1 cellular context compared by ENCODE assay signal in the genomic region with DNA sequence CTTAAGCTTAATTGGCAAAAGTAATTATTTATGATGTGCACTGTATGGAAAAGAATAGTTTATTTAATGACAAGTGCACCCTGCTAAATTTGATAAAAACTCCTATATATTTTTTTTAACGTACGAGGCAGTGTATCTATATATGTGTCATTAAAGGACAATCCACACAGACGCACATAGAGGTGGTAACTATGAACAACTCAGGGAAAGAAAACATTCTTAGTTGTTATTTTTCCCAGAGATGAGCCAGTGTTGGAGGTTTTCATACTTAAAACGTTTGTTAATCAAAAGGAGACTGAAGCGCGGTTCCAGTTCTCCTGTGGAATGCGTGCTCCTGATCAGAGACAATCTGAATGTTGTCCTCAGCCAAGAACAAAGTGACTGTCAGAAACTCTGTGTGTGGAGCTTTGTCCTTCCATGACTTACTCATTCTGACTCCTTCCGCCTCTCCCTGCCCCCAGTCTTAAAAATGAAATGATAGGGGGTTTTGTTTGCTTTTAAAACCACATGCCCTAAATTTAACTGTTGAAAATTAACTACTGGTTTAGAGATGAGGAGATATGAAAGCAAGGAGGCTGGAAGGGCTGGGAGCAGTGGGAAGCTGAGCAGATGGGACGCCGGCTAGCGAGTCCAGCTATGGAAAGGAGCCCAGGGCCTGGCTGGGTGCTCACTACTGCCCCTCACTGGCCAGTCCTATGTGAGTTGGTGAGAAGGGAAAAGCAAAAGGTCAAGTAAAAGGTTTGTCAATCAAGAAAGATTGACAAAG.
TF ChIP-seq lines count a peak whose summit lies in the region.

No MANE protein-coding gene starts in this region.

TF ChIP-seq in HepG2, 621 proteins besides CTCF, POLR2A, EP300 and RAD21 (continued from another document and continues in another):
- TF ChIP-seq ZNF318 (CRISPR knock-in tag; IDR thresholded peaks at IDR 0.05) (no peak), RARA (CRISPR knock-in tag; IDR thresholded peaks at IDR 0.05) (no peak), DMAP1 (CRISPR knock-in tag; IDR thresholded peaks at IDR 0.05) (no peak), NR2F2 (IDR thresholded peaks at IDR 0.05; ENCODE audit: borderline replicate concordance, low read depth) (no peak), HNF4A (CRISPR knock-in tag; IDR thresholded peaks at IDR 0.05) (no peak), ZNF768 (CRISPR knock-in tag; IDR thresholded peaks at IDR 0.05) (no peak), MXD3 (CRISPR knock-in tag; IDR thresholded peaks at IDR 0.05) (no peak), MXD1 (CRISPR knock-in tag; IDR thresholded peaks at IDR 0.05) (no peak), KMT2A (CRISPR knock-in tag; IDR thresholded peaks at IDR 0.05) (no peak), ZFP36 (IDR thresholded peaks at IDR 0.05; ENCODE audit: borderline replicate concordance, low read depth, low read length, partially characterized antibody) (no peak), ESRRA (CRISPR knock-in tag; IDR thresholded peaks at IDR 0.05; ENCODE audit: low read depth) (0 out of 2 replicates have a peak, but pooled peaks have one; percentile 19), CEBPG (CRISPR knock-in tag; IDR thresholded peaks at IDR 0.05) (0 out of 2 replicates have a peak, but pooled peaks have one; percentile 4), ZNF274 (CRISPR knock-in tag; IDR thresholded peaks at IDR 0.05) (no peak), GATAD2A (CRISPR knock-in tag; IDR thresholded peaks at IDR 0.05) (peak; percentile 74; the same call in 1 of the 2 replicates), ZNF530 (CRISPR knock-in tag; IDR thresholded peaks at IDR 0.05; ENCODE audit: low read depth) (no peak), ZBTB25 (CRISPR knock-in tag; IDR thresholded peaks at IDR 0.05) (no peak)
- TF ChIP-seq, protein P1, sequence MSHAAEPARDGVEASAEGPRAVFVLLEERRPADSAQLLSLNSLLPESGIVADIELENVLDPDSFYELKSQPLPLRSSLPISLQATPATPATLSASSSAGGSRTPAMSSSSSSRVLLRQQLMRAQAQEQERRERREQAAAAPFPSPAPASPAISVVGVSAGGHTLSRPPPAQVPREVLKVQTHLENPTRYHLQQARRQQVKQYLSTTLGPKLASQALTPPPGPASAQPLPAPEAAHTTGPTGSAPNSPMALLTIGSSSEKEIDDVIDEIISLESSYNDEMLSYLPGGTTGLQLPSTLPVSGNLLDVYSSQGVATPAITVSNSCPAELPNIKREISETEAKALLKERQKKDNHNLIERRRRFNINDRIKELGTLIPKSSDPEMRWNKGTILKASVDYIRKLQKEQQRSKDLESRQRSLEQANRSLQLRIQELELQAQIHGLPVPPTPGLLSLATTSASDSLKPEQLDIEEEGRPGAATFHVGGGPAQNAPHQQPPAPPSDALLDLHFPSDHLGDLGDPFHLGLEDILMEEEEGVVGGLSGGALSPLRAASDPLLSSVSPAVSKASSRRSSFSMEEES (CRISPR knock-in tag; IDR thresholded peaks at IDR 0.05) = peak; percentile 63
- TF ChIP-seq, protein P2, sequence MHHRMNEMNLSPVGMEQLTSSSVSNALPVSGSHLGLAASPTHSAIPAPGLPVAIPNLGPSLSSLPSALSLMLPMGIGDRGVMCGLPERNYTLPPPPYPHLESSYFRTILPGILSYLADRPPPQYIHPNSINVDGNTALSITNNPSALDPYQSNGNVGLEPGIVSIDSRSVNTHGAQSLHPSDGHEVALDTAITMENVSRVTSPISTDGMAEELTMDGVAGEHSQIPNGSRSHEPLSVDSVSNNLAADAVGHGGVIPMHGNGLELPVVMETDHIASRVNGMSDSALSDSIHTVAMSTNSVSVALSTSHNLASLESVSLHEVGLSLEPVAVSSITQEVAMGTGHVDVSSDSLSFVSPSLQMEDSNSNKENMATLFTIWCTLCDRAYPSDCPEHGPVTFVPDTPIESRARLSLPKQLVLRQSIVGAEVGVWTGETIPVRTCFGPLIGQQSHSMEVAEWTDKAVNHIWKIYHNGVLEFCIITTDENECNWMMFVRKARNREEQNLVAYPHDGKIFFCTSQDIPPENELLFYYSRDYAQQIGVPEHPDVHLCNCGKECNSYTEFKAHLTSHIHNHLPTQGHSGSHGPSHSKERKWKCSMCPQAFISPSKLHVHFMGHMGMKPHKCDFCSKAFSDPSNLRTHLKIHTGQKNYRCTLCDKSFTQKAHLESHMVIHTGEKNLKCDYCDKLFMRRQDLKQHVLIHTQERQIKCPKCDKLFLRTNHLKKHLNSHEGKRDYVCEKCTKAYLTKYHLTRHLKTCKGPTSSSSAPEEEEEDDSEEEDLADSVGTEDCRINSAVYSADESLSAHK (CRISPR knock-in tag; IDR thresholded peaks at IDR 0.05; ENCODE audit: borderline replicate concordance) = no peak
- TF ChIP-seq, protein P3, sequence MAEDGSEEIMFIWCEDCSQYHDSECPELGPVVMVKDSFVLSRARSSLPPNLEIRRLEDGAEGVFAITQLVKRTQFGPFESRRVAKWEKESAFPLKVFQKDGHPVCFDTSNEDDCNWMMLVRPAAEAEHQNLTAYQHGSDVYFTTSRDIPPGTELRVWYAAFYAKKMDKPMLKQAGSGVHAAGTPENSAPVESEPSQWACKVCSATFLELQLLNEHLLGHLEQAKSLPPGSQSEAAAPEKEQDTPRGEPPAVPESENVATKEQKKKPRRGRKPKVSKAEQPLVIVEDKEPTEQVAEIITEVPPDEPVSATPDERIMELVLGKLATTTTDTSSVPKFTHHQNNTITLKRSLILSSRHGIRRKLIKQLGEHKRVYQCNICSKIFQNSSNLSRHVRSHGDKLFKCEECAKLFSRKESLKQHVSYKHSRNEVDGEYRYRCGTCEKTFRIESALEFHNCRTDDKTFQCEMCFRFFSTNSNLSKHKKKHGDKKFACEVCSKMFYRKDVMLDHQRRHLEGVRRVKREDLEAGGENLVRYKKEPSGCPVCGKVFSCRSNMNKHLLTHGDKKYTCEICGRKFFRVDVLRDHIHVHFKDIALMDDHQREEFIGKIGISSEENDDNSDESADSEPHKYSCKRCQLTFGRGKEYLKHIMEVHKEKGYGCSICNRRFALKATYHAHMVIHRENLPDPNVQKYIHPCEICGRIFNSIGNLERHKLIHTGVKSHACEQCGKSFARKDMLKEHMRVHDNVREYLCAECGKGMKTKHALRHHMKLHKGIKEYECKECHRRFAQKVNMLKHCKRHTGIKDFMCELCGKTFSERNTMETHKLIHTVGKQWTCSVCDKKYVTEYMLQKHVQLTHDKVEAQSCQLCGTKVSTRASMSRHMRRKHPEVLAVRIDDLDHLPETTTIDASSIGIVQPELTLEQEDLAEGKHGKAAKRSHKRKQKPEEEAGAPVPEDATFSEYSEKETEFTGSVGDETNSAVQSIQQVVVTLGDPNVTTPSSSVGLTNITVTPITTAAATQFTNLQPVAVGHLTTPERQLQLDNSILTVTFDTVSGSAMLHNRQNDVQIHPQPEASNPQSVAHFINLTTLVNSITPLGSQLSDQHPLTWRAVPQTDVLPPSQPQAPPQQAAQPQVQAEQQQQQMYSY (CRISPR knock-in tag; IDR thresholded peaks at IDR 0.05) = no peak
- TF ChIP-seq, protein P4, sequence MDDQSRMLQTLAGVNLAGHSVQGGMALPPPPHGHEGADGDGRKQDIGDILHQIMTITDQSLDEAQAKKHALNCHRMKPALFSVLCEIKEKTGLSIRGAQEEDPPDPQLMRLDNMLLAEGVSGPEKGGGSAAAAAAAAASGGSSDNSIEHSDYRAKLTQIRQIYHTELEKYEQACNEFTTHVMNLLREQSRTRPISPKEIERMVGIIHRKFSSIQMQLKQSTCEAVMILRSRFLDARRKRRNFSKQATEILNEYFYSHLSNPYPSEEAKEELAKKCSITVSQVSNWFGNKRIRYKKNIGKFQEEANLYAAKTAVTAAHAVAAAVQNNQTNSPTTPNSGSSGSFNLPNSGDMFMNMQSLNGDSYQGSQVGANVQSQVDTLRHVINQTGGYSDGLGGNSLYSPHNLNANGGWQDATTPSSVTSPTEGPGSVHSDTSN (CRISPR knock-in tag; IDR thresholded peaks at IDR 0.05; ENCODE audit: borderline replicate concordance) = no peak
- TF ChIP-seq, protein P5, sequence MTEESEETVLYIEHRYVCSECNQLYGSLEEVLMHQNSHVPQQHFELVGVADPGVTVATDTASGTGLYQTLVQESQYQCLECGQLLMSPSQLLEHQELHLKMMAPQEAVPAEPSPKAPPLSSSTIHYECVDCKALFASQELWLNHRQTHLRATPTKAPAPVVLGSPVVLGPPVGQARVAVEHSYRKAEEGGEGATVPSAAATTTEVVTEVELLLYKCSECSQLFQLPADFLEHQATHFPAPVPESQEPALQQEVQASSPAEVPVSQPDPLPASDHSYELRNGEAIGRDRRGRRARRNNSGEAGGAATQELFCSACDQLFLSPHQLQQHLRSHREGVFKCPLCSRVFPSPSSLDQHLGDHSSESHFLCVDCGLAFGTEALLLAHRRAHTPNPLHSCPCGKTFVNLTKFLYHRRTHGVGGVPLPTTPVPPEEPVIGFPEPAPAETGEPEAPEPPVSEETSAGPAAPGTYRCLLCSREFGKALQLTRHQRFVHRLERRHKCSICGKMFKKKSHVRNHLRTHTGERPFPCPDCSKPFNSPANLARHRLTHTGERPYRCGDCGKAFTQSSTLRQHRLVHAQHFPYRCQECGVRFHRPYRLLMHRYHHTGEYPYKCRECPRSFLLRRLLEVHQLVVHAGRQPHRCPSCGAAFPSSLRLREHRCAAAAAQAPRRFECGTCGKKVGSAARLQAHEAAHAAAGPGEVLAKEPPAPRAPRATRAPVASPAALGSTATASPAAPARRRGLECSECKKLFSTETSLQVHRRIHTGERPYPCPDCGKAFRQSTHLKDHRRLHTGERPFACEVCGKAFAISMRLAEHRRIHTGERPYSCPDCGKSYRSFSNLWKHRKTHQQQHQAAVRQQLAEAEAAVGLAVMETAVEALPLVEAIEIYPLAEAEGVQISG (CRISPR knock-in tag; IDR thresholded peaks at IDR 0.05) = peak; percentile 91
- TF ChIP-seq, protein P6, sequence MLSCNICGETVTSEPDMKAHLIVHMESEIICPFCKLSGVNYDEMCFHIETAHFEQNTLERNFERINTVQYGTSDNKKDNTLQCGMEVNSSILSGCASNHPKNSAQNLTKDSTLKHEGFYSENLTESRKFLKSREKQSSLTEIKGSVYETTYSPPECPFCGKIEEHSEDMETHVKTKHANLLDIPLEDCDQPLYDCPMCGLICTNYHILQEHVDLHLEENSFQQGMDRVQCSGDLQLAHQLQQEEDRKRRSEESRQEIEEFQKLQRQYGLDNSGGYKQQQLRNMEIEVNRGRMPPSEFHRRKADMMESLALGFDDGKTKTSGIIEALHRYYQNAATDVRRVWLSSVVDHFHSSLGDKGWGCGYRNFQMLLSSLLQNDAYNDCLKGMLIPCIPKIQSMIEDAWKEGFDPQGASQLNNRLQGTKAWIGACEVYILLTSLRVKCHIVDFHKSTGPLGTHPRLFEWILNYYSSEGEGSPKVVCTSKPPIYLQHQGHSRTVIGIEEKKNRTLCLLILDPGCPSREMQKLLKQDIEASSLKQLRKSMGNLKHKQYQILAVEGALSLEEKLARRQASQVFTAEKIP (CRISPR knock-in tag; IDR thresholded peaks at IDR 0.05; ENCODE audit: borderline replicate concordance) = no peak
